24 cellular contexts compared by ENCODE assay signal in the genomic region with DNA sequence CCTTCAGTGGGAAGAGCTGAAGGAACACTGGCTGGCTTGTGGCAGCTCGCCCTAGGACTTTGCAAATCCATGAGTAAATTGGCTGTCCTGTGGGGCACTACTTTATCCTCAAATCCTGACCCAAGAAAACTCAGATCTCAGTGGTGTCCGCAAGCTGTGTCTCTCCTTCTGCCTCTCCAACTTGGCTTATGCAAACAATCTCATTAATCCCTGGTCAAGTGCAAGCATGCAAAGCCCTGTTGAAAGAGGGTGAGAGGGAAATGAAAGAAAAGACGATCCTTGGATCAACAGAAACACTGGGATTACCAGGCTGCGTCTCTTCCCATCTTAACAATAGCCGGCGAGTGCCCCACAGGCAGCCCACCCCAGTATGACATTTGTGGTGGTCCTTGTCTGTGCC.
"Had no signal": no experiment of that assay in that cellular context is flagged by ENCODE, and none has a peak within 500 bp of the region (broad histone marks: within the 10 kb centered on the region; RNA-seq: fewer than 3 reads in every experiment).

No MANE protein-coding gene starts in this region.

- H3K4me3 ChIP-seq: cardiac muscle cell, hepatocyte, left lung, ovary, psoas muscle, transverse colon had no signal

- H3K79me2 ChIP-seq: hepatocyte had no signal

- H3K27ac ChIP-seq: cardiac muscle cell, hepatocyte, left lung, ovary, psoas muscle, transverse colon, WERI-Rb-1 had no signal

- H3K27me3 ChIP-seq: cardiac muscle cell, hepatocyte, left lung, ovary, transverse colon had no signal

- H3K4me1 ChIP-seq: left lung, psoas muscle, transverse colon had no signal

- H3K36me3 ChIP-seq: cardiac muscle cell, left lung, ovary, transverse colon, WERI-Rb-1 had no signal

- H3K4me2 ChIP-seq: hepatocyte had no signal

- H3K9me3 ChIP-seq: ovary, psoas muscle, transverse colon had no signal

- H2AFZ ChIP-seq: hepatocyte had no signal

- ATAC-seq: activated CD8-positive, alpha-beta memory T cell treated with anti-CD3 and anti-CD28 coated beads, Interleukin-2, amount 10 ng/mL, durations not matched to agents 7 days and 5 days; activated CD8-positive, alpha-beta T cell treated with anti-CD3 and anti-CD28 coated beads for 36 hours; left lung; natural killer cell treated with Interleukin-12 subunit alpha and Interleukin-12 subunit beta and Interleukin-15 and Interleukin-18, amount 100 ng/mL, for 72 hours; psoas muscle; right cardiac atrium had no signal

- DNase-seq: activated CD4-positive, alpha-beta T cell treated with anti-CD3 and anti-CD28 coated beads, Interleukin-2, amount 10 ng/mL, durations not matched to agents 7 days and 5 days; activated CD4-positive, CD25-positive, alpha-beta regulatory T cell treated with anti-CD3 and anti-CD28 coated beads, Interleukin-2, amount 50 U/mL, for 72 hours; activated CD8-positive, alpha-beta memory T cell treated with anti-CD3 and anti-CD28 coated beads, Interleukin-2, amount 10 ng/mL, durations not matched to agents 7 days and 5 days; activated CD8-positive, alpha-beta T cell treated with anti-CD3 and anti-CD28 coated beads for 36 hours; activated effector memory CD4-positive, alpha-beta T cell treated with anti-CD3 and anti-CD28 coated beads, Interleukin-2, amount 50 U/mL, for 16 hours; activated naive CD4-positive, alpha-beta T cell treated with anti-CD3 and anti-CD28 coated beads, Interleukin-2, amount 10 ng/mL, durations not matched to agents 7 days and 5 days; activated T-cell treated with anti-CD3 and anti-CD28 coated beads for 4 hours; amygdala; dermis blood vessel endothelial cell; effector CD8-positive, alpha-beta T cell; foreskin fibroblast; immature natural killer cell; kidney glomerular epithelial cell; left lung; midbrain; ovary; psoas muscle; right cardiac atrium; T-helper 1 cell; transverse colon; WERI-Rb-1 had no signal
